ENCODE assay signal across 11 cellular contexts in genomic region chr4:110119880-110120279, GRCh38.
DNase-seq lines count a peak whose midpoint lies in the region; ATAC-seq and TF ChIP-seq lines count a peak whose summit lies in the region.
"Had no signal": no experiment of that assay in that cellular context is flagged by ENCODE, and none has a peak within 500 bp of the region (broad histone marks: within the 10 kb centered on the region; RNA-seq: fewer than 3 reads in every experiment).

No MANE protein-coding gene starts in this region.

- H3K9me3 ChIP-seq in neural progenitor cell (ENCODE audit: low read depth) (no peaks in the 10 kb centered on the region), heart left ventricle (no peaks in the 10 kb centered on the region)

- no peaks in the 10 kb centered on the region for H3K27me3 ChIP-seq in neural progenitor cell
- H3K27me3 ChIP-seq in heart left ventricle: no peaks in the 10 kb centered on the region

- no peak overlapping the region for H2AFZ ChIP-seq in neural progenitor cell (replicated peaks)

- H4K20me1 ChIP-seq in neural progenitor cell (ENCODE audit: low read depth): no peaks in the 10 kb centered on the region

- peak overlapping the region; percentile 45 for H3K27ac ChIP-seq in neural progenitor cell
- H3K27ac ChIP-seq in heart left ventricle: no peak overlapping the region

- peaks cover 45% of the 10 kb centered on the region for H3K36me3 Mint-ChIP-seq in neural progenitor cell
- H3K36me3 Mint-ChIP-seq in activated CD4-positive, alpha-beta memory T cell treated with anti-CD3 and anti-CD28 coated beads, Interleukin-2, amount 10 ng/mL, durations not matched to agents 7 days and 5 days (ENCODE audit: low read depth): peaks cover 11% of the 10 kb centered on the region

- H3K4me3 ChIP-seq in LNCaP clone FGC (ENCODE audit: low read depth, low read length) (peak overlapping the region; percentile 38), epithelial cell of esophagus (ENCODE audit: low read length) (no peak overlapping the region), neural progenitor cell (no peak overlapping the region), heart left ventricle (no peak overlapping the region)

- no peak overlapping the region for H3K4me3 Mint-ChIP-seq in neural progenitor cell
- H3K4me3 Mint-ChIP-seq in activated CD4-positive, alpha-beta memory T cell treated with anti-CD3 and anti-CD28 coated beads, Interleukin-2, amount 10 ng/mL, durations not matched to agents 7 days and 5 days: no peak overlapping the region
- H3K4me3 Mint-ChIP-seq: activated T-cell treated with anti-CD3 and anti-CD28 coated beads, Interleukin-2, amount 50 U/mL, for 4 hours had no signal

- ATAC-seq in heart left ventricle: no peak
- ATAC-seq: activated T-cell treated with anti-CD3 and anti-CD28 coated beads, Interleukin-2, amount 50 U/mL, for 4 hours had no signal

- intact Hi-C loops in heart left ventricle (cut with DNase I): no loop called here

- WGBS in heart left ventricle, 4 donors: 85 to 90% (median 88%) methylated on average over 1 of the region's 1 CpG

- H3K9ac ChIP-seq in neural progenitor cell: no peak overlapping the region

- no peaks in the 10 kb centered on the region for H3F3A ChIP-seq in neural progenitor cell (ENCODE audit: low read depth)

- H3K4me2 ChIP-seq in neural progenitor cell: no peak overlapping the region

- peaks cover 5% of the 10 kb centered on the region for H3K4me1 Mint-ChIP-seq in neural progenitor cell
- peaks cover 11% of the 10 kb centered on the region for H3K4me1 Mint-ChIP-seq in activated CD4-positive, alpha-beta memory T cell treated with anti-CD3 and anti-CD28 coated beads, Interleukin-2, amount 10 ng/mL, durations not matched to agents 7 days and 5 days

- H3K27me3 Mint-ChIP-seq in neural progenitor cell (ENCODE audit: insufficient read depth, low read depth): peaks cover 5% of the 10 kb centered on the region
- H3K27me3 Mint-ChIP-seq in activated CD4-positive, alpha-beta memory T cell treated with anti-CD3 and anti-CD28 coated beads, Interleukin-2, amount 10 ng/mL, durations not matched to agents 7 days and 5 days: no peaks in the 10 kb centered on the region

- H3K9me3 Mint-ChIP-seq in neural progenitor cell: peaks cover 5% of the 10 kb centered on the region
- H3K9me3 Mint-ChIP-seq in activated CD4-positive, alpha-beta memory T cell treated with anti-CD3 and anti-CD28 coated beads, Interleukin-2, amount 10 ng/mL, durations not matched to agents 7 days and 5 days: peaks cover 2% of the 10 kb centered on the region
- H3K9me3 Mint-ChIP-seq: activated T-cell treated with anti-CD3 and anti-CD28 coated beads, Interleukin-2, amount 50 U/mL, for 4 hours had no signal

- H3K79me2 ChIP-seq in neural progenitor cell (ENCODE audit: low read depth): peaks cover 63% of the 10 kb centered on the region

- H3K4me1 ChIP-seq in neural progenitor cell (peaks cover 11% of the 10 kb centered on the region), heart left ventricle (peaks cover 0 to 8% (median 0%) of the 10 kb centered on the region in 12 donors)

- DNase-seq in GM03348 (ENCODE audit: low spot score) (peak; percentile 63), LNCaP clone FGC (ENCODE audit: low read depth) (no peak), epithelial cell of esophagus (ENCODE audit: low read depth) (peak; percentile 68), neural progenitor cell (ENCODE audit: low spot score) (no peak), cerebellum (ENCODE audit: low spot score) (no peak), NCI-H446 (lab: John Stamatoyannopoulos, UW) (no peak), heart left ventricle (no peak)
- no peak for DNase-seq in activated CD4-positive, alpha-beta memory T cell treated with anti-CD3 and anti-CD28 coated beads, Interleukin-2, amount 10 ng/mL, durations not matched to agents 7 days and 5 days
- DNase-seq: activated T-cell treated with anti-CD3 and anti-CD28 coated beads, Interleukin-2, amount 50 U/mL, for 4 hours; NCI-H187; stimulated activated CD4-positive, alpha-beta T cell treated with anti-CD3 and anti-CD28 coated beads, Interleukin-12 subunit alpha, Interleukin-12 subunit beta, amount 100 ng/mL, for 4 hours had no signal

- H3K36me3 ChIP-seq in neural progenitor cell: no peaks in the 10 kb centered on the region
- no peaks in the 10 kb centered on the region for H3K36me3 ChIP-seq in heart left ventricle

- TF ChIP-seq POLR2A in heart left ventricle (IDR thresholded peaks at IDR 0.05): no peak

- no peak overlapping the region for H3K27ac Mint-ChIP-seq in neural progenitor cell
- no peak overlapping the region for H3K27ac Mint-ChIP-seq in activated CD4-positive, alpha-beta memory T cell treated with anti-CD3 and anti-CD28 coated beads, Interleukin-2, amount 10 ng/mL, durations not matched to agents 7 days and 5 days

- POLR2A ChIA-PET in activated CD4-positive, alpha-beta memory T cell treated with anti-CD3 and anti-CD28 coated beads, Interleukin-2, amount 10 ng/mL, durations not matched to agents 7 days and 5 days (lab: Charles Lee): interaction anchor here (1.4 kb wide), 1 partner anchor 10 kb away, joined by 4 read pairs; no protein-coding TSS in a partner anchor

- TF ChIP-seq CTCF in LNCaP clone FGC (IDR thresholded peaks at IDR 0.05; ENCODE audit: control insufficient read depth, extremely low read depth, insufficient read depth): no peak
- TF ChIP-seq CTCF in epithelial cell of esophagus (IDR thresholded peaks at IDR 0.05; ENCODE audit: insufficient read depth, low read depth, low read length, missing control alignments): no peak
- no peak for TF ChIP-seq CTCF in neural progenitor cell (IDR thresholded peaks at IDR 0.05)
- TF ChIP-seq CTCF in heart left ventricle (IDR thresholded peaks at IDR 0.05): no peak

- CTCF ChIA-PET in activated CD4-positive, alpha-beta memory T cell treated with anti-CD3 and anti-CD28 coated beads, Interleukin-2, amount 10 ng/mL, durations not matched to agents 7 days and 5 days (lab: Charles Lee): no interaction called here

Comparison
In these comparisons a context has a peak if more than half of its experiments do, and no peak if none do; other contexts are left out.
1. DNase-seq: peak in GM03348 (single experiment) and epithelial cell of esophagus (single experiment); none in LNCaP clone FGC (single experiment), neural progenitor cell (single experiment), cerebellum (single experiment), activated CD4-positive, alpha-beta memory T cell treated with anti-CD3 and anti-CD28 coated beads, Interleukin-2, amount 10 ng/mL, durations not matched to agents 7 days and 5 days (single experiment), NCI-H446 (0 of 2) and heart left ventricle (0 of 5).